8 cellular contexts compared by ENCODE assay signal in genomic region chr22:45577746-45578523, GRCh38.
DNase-seq lines count a peak whose midpoint lies in the region; ATAC-seq and TF ChIP-seq lines count a peak whose summit lies in the region.

No MANE protein-coding gene starts in this region.

- H3K27ac ChIP-seq in RWPE1 (no peak overlapping the region), testis (no peak overlapping the region)

- no peak overlapping the region for H3K27ac Mint-ChIP-seq in activated T-helper 2 cell treated with anti-CD3 and anti-CD28 coated beads, Interferon-gamma antibody, Interleukin-2, Interleukin-4, amounts not matched to agents 10 μg/mL and 5 μg/mL and 100 μg/mL, durations not matched to agents 14 hours and 24 hours and 36 hours

- H3K4me1 ChIP-seq in testis = no peaks in the 10 kb centered on the region

- DNase-seq in DMS 273 treated with DMSO at 0.1 percent for 48 hours (lab: John Stamatoyannopoulos, UW) (peak; percentile 46), Kasumi-1 (lab: John Stamatoyannopoulos, UW) (peak; percentile 73 to 84), RWPE1 (ENCODE audit: low spot score) (peak; percentile 49), foreskin melanocyte (peak; percentile 57), omental fat pad (ENCODE audit: low spot score) (peak; percentile 82), testis (peak; percentile 93)
- DNase-seq in activated T-helper 2 cell treated with anti-CD3 and anti-CD28 coated beads, Interferon-gamma antibody, Interleukin-2, Interleukin-4, amounts not matched to agents 10 μg/mL and 5 μg/mL and 100 μg/mL, durations not matched to agents 14 hours and 24 hours and 36 hours (ENCODE audit: low spot score) = peak; percentile 54

- H3K9me3 ChIP-seq in testis = no peaks in the 10 kb centered on the region

- intact Hi-C loops in activated T-helper 2 cell treated with anti-CD3 and anti-CD28 coated beads, Interferon-gamma antibody, Interleukin-2, Interleukin-4, amounts not matched to agents 10 μg/mL and 5 μg/mL and 100 μg/mL, durations not matched to agents 14 hours and 24 hours and 36 hours (cut with micrococcal nuclease) = loop anchor here (5.0 to 10.0 kb wide), 2 partner anchors 69 to 287 kb away; no protein-coding TSS in a partner anchor
- intact Hi-C loops in testis (cut with DNase I; ENCODE audit: low total_unique reads) = no loop called here

- H3K9me3 Mint-ChIP-seq in activated T-helper 2 cell treated with anti-CD3 and anti-CD28 coated beads, Interferon-gamma antibody, Interleukin-2, Interleukin-4, amounts not matched to agents 10 μg/mL and 5 μg/mL and 100 μg/mL, durations not matched to agents 14 hours and 24 hours and 36 hours = no peaks in the 10 kb centered on the region

- CTCF ChIA-PET in RWPE1 (lab: Yijun Ruan, JAX) = interaction anchor here (0.6 to 1.2 kb wide), 14 partner anchors 13 to 556 kb away, joined by 3 to 5 read pairs (median 3); no protein-coding TSS in a partner anchor

- H3K4me3 Mint-ChIP-seq in activated T-helper 2 cell treated with anti-CD3 and anti-CD28 coated beads, Interferon-gamma antibody, Interleukin-2, Interleukin-4, amounts not matched to agents 10 μg/mL and 5 μg/mL and 100 μg/mL, durations not matched to agents 14 hours and 24 hours and 36 hours (ENCODE audit: low read depth) = no peak overlapping the region

- H3K4me1 Mint-ChIP-seq in activated T-helper 2 cell treated with anti-CD3 and anti-CD28 coated beads, Interferon-gamma antibody, Interleukin-2, Interleukin-4, amounts not matched to agents 10 μg/mL and 5 μg/mL and 100 μg/mL, durations not matched to agents 14 hours and 24 hours and 36 hours (ENCODE audit: low read depth) = no peaks in the 10 kb centered on the region

- WGBS in testis, 2 donors = 25 to 30% methylated on average over 17 to 27 of the region's 27 CpGs

- TF ChIP-seq CTCF in RWPE1 (conservative IDR thresholded peaks at IDR 0.05; ENCODE audit: low read depth) = peak; percentile 91
- peak in 1 of 3 donors; percentile 72 for TF ChIP-seq CTCF in omental fat pad (IDR thresholded peaks at IDR 0.05)
- peak; percentile 93 to 97 (median 95) for TF ChIP-seq CTCF in testis (IDR thresholded peaks at IDR 0.05)

- POLR2A ChIA-PET in RWPE1 (lab: Yijun Ruan, JAX; ENCODE audit: low non-redundant PET) = no interaction called here

- no peaks in the 10 kb centered on the region for H3K27me3 ChIP-seq in testis

- no peak for TF ChIP-seq POLR2A in testis (IDR thresholded peaks at IDR 0.05)

- no peaks in the 10 kb centered on the region for H3K36me3 ChIP-seq in testis (ENCODE audit: low read depth, missing control alignments)

- no peak overlapping the region for H3K4me3 ChIP-seq in testis

- H3K27me3 Mint-ChIP-seq in activated T-helper 2 cell treated with anti-CD3 and anti-CD28 coated beads, Interferon-gamma antibody, Interleukin-2, Interleukin-4, amounts not matched to agents 10 μg/mL and 5 μg/mL and 100 μg/mL, durations not matched to agents 14 hours and 24 hours and 36 hours (ENCODE audit: low read depth) = no peaks in the 10 kb centered on the region

- H3K36me3 Mint-ChIP-seq in activated T-helper 2 cell treated with anti-CD3 and anti-CD28 coated beads, Interferon-gamma antibody, Interleukin-2, Interleukin-4, amounts not matched to agents 10 μg/mL and 5 μg/mL and 100 μg/mL, durations not matched to agents 14 hours and 24 hours and 36 hours (ENCODE audit: low read depth) = no peaks in the 10 kb centered on the region

- ATAC-seq in omental fat pad (ENCODE audit: low FRiP score) (no peak), GM18861 (IDR thresholded peaks at IDR 0.05; ENCODE audit: unreplicated experiment) (no peak)
